In the genomic region with DNA sequence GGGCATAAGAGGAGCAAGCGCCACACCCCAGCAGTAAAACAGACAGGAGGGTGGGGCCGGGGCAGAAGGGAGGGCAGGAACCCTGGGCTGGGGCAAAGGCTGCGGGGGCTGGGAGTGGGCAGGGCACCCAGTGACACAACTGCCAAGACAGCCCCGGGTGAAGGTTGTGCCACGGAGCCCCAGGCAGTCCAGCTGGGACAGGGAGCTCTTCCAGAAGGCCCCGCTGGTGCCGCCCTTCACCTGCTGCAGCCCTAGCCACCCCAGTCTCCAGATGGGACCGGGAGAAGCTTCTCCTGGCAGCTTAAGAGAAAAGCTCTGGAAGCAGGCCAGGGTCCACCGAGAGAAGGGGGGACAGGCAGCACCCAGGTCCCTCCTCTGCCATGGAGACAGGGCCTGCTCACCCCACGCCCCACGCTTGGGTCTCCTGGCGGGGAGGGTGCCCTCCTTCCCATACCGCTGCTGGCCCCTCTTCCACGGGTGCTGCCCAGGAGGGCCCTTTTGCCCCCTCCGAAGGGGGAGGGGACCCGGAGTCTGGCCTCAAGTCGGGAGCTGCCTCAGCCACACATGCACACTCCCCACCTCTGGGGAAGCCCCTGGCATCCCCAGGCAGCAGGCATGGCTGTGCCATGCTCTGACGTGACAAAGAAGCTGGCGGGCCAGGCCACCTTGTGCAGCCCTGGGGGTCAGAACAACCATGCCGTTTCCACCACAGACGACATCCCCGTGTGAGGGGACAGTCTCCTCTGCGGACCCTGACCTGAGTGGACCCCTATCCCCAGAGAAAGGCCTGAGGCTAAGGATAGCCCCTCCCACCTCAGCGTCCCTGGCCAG, we compare ENCODE assay signal across 10 cellular contexts. TPM values are rescaled to one million over a fixed set of nuclear protein-coding genes. Genes with fewer than 3 reads are reported as not detected.
A peak's percentile ranks its signal among the peaks of the same experiment; 100 is the strongest.
DNase-seq lines count a peak whose midpoint lies in the region; ATAC-seq and TF ChIP-seq lines count a peak whose summit lies in the region.
"Had no signal": no experiment of that assay in that cellular context is flagged by ENCODE, and none has a peak within 500 bp of the region (broad histone marks: within the 10 kb centered on the region; RNA-seq: fewer than 3 reads in every experiment).

No MANE protein-coding gene starts in this region.

- H3K4me1 ChIP-seq in adipocyte (ENCODE audit: control insufficient read depth, insufficient read depth, low read length) (peaks cover 15% of the 10 kb centered on the region), right lobe of liver (peaks cover 0 to 21% (median 5%) of the 10 kb centered on the region in 4 donors), thyroid gland (peaks cover 19 to 21% of the 10 kb centered on the region in 2 donors)

- H3K9ac ChIP-seq in adipocyte (ENCODE audit: low read length) = peak overlapping the region; percentile 85

- H3K27me3 ChIP-seq in adipocyte (replicated peaks; ENCODE audit: control insufficient read depth, insufficient read depth, low read length) (no peaks in the 10 kb centered on the region), right lobe of liver (no peaks in the 10 kb centered on the region), thyroid gland (no peaks in the 10 kb centered on the region)

- in situ Hi-C loops in KBM-7 (cut with MboI; ENCODE audit: low pct_unique_long_range_greater_than_20kb, low sequenced_read_pairs) = no loop called here

- TF ChIP-seq POLR2A in right lobe of liver (IDR thresholded peaks at IDR 0.05) = no peak
- no peak for TF ChIP-seq POLR2A in thyroid gland (IDR thresholded peaks at IDR 0.05)

- intact Hi-C loops in right lobe of liver (cut with DNase I) = loop anchor here in 1 of 2 donors (5.0 kb wide), 1 partner anchor 40 kb away; a partner anchor contains a TSS
- intact Hi-C loops in thyroid gland (cut with DNase I) = loop anchor here (2.0 kb wide), 1 partner anchor 39 kb away; a partner anchor contains a TSS

- 53% methylated on average over 3 of the region's 24 CpGs for WGBS in right lobe of liver (ENCODE audit: insufficient coverage, low coverage, low lambda C conversion rate, missing lambda C conversion rate)
- WGBS in thyroid gland, 2 donors = 61 to 68% methylated on average over 5 to 10 of the region's 24 CpGs

- no peak overlapping the region for H3K27ac Mint-ChIP-seq in activated T-cell treated with anti-CD3 and anti-CD28 coated beads, Interleukin-2, amount 50 U/mL, for 72 hours

- H3K36me3 ChIP-seq in adipocyte (ENCODE audit: control insufficient read depth, insufficient read depth, low read length, severe bottlenecking) = no peaks in the 10 kb centered on the region
- no peaks in the 10 kb centered on the region for H3K36me3 ChIP-seq in right lobe of liver
- H3K36me3 ChIP-seq in thyroid gland = no peaks in the 10 kb centered on the region

- H3K9me3 Mint-ChIP-seq in activated T-cell treated with anti-CD3 and anti-CD28 coated beads, Interleukin-2, amount 50 U/mL, for 72 hours = no peaks in the 10 kb centered on the region

- no peak for DNase-seq in activated T-cell treated with anti-CD3 and anti-CD28 coated beads, Interleukin-2, amount 50 U/mL, for 72 hours
- no peak for DNase-seq in activated T-cell treated with anti-CD3 and anti-CD28 coated beads, Interleukin-2, amount 50 U/mL, for 48 hours
- DNase-seq in adipocyte (ENCODE audit: low read depth) (no peak), right lobe of liver (peak in 1 of 3 donors; percentile 64), thyroid gland (no peak), KBM-7 (no peak)
- DNase-seq: DMS79 treated with DMSO at 0.1 percent for 48 hours, NCI-H446 treated with DMSO at 0.1 percent for 48 hours had no signal

- H3K27me3 Mint-ChIP-seq in activated T-cell treated with anti-CD3 and anti-CD28 coated beads, Interleukin-2, amount 50 U/mL, for 72 hours (ENCODE audit: low read depth) = no peaks in the 10 kb centered on the region

- H3K9me3 ChIP-seq in adipocyte (ENCODE audit: control insufficient read depth, low read length) (no peaks in the 10 kb centered on the region), right lobe of liver (no peaks in the 10 kb centered on the region), thyroid gland (no peaks in the 10 kb centered on the region)

- peaks cover 4% of the 10 kb centered on the region for H3K4me1 Mint-ChIP-seq in activated T-cell treated with anti-CD3 and anti-CD28 coated beads, Interleukin-2, amount 50 U/mL, for 72 hours (ENCODE audit: low read depth)

- ATAC-seq in activated T-cell treated with anti-CD3 and anti-CD28 coated beads, Interleukin-2, amount 50 U/mL, for 72 hours (replicated peaks in 1 of 2) = no peak
- no peak for ATAC-seq in right lobe of liver
- ATAC-seq in HG03521 (IDR thresholded peaks at IDR 0.05; ENCODE audit: unreplicated experiment) = no peak
- ATAC-seq in HG03045 (IDR thresholded peaks at IDR 0.05; ENCODE audit: unreplicated experiment) = no peak

- H3K4me3 Mint-ChIP-seq in activated T-cell treated with anti-CD3 and anti-CD28 coated beads, Interleukin-2, amount 50 U/mL, for 72 hours = peak overlapping the region; percentile 36 to 66

- no peaks in the 10 kb centered on the region for H3K36me3 Mint-ChIP-seq in activated T-cell treated with anti-CD3 and anti-CD28 coated beads, Interleukin-2, amount 50 U/mL, for 72 hours (ENCODE audit: insufficient read depth in 2 of 2)

- H3K4me3 ChIP-seq in adipocyte (ENCODE audit: low read length) = peak overlapping the region; percentile 87
- peak overlapping the region in 2 of 3 donors; percentile 61 to 68 for H3K4me3 ChIP-seq in right lobe of liver
- peak overlapping the region in 2 of 3 donors; percentile 70 to 72 for H3K4me3 ChIP-seq in thyroid gland (replicated peaks in 1 of 3)

- TF ChIP-seq CTCF in right lobe of liver (IDR thresholded peaks at IDR 0.05) (no peak), thyroid gland (IDR thresholded peaks at IDR 0.05) (no peak)

- H3K27ac ChIP-seq in right lobe of liver = no peak overlapping the region
- H3K27ac ChIP-seq in thyroid gland = no peak overlapping the region

RNA-seq across cellular contexts. Expression of a gene that starts 1.5 kb away (rescaled TPM):
- 10 to 100 TPM in 1 of 2 donors, 1 to 10 TPM in 1; 8.8 to 12.0 TPM for total RNA-seq in activated T-cell treated with anti-CD3 and anti-CD28 coated beads, Interleukin-2, amount 50 U/mL, for 72 hours
- total RNA-seq in right lobe of liver (10 to 100 TPM in 1 of 6 experiments, 1 to 10 TPM in 5; 4.6 to 10.5 (median 5.7) TPM), thyroid gland (10 to 100 TPM; 10.2 to 17.0 (median 11.6) TPM)

RNA-seq across cellular contexts. Expression of a gene that starts 15.0 kb away (rescaled TPM):
- total RNA-seq in activated T-cell treated with anti-CD3 and anti-CD28 coated beads, Interleukin-2, amount 50 U/mL, for 72 hours = 10 to 100 TPM; 11.8 to 13.9 TPM
- total RNA-seq in right lobe of liver = 10 to 100 TPM in 3 of 6 experiments, 1 to 10 TPM in 3; 4.7 to 15.1 (median 11.0) TPM
- total RNA-seq in thyroid gland = 10 to 100 TPM in 3 of 4 donors, 1 to 10 TPM in 1; 9.7 to 32.3 (median 25.0) TPM

RNA-seq across cellular contexts. Expression of a gene that starts 21.3 kb away (rescaled TPM):
- total RNA-seq in activated T-cell treated with anti-CD3 and anti-CD28 coated beads, Interleukin-2, amount 50 U/mL, for 72 hours = not detected
- total RNA-seq in right lobe of liver (10 to 100 TPM in 5 of 6 experiments, 1 to 10 TPM in 1; 9.6 to 30.9 (median 23.0) TPM), thyroid gland (under 1 TPM; 0.15 to 0.33 (median 0.24) TPM)

RNA-seq across cellular contexts. Expression of a gene that starts 39.5 kb away (rescaled TPM):
- total RNA-seq in activated T-cell treated with anti-CD3 and anti-CD28 coated beads, Interleukin-2, amount 50 U/mL, for 72 hours = 10 to 100 TPM; 15.9 to 18.6 TPM
- total RNA-seq in right lobe of liver (10 to 100 TPM; 27.9 to 60.1 (median 45.7) TPM), thyroid gland (10 to 100 TPM; 59.0 to 93.9 (median 77.2) TPM)

RNA-seq across cellular contexts. Expression of a gene that starts 39.6 kb away (rescaled TPM):
- 10 to 100 TPM; 21.0 to 22.0 TPM for total RNA-seq in activated T-cell treated with anti-CD3 and anti-CD28 coated beads, Interleukin-2, amount 50 U/mL, for 72 hours
- total RNA-seq in right lobe of liver (10 to 100 TPM; 22.0 to 31.8 (median 23.6) TPM), thyroid gland (10 to 100 TPM; 33.6 to 63.9 (median 40.4) TPM)

Comparison
In these comparisons a context has a peak if more than half of its experiments do, and no peak if none do; other contexts are left out.
1. RNA of a gene that starts 21.3 kb away (total RNA-seq): 9.6 to 30.9 TPM in right lobe of liver; 0.15 to 0.33 TPM in thyroid gland and not detected in activated T-cell treated with anti-CD3 and anti-CD28 coated beads, Interleukin-2, amount 50 U/mL, for 72 hours; every median in the first group is over 4 times any median in the second.
2. Peak in every context shown above with its lines, with median percentiles within 50 percentile points of each other: H3K4me3 ChIP-seq.